Comparison of ENCODE assay signal across 8 cellular contexts in genomic region chr1:165129568-165130164, GRCh38.
DNase-seq lines count a peak whose midpoint lies in the region; ATAC-seq and TF ChIP-seq lines count a peak whose summit lies in the region.

No MANE protein-coding gene starts in this region.

- H3K27me3 ChIP-seq in WERI-Rb-1 (ENCODE audit: insufficient read depth, low read depth, severe bottlenecking) = no peaks in the 10 kb centered on the region
- no peaks in the 10 kb centered on the region for H3K27me3 ChIP-seq in CD4-positive, alpha-beta memory T cell (ENCODE audit: insufficient read depth, low read length)

- no peak overlapping the region for H3K4me3 Mint-ChIP-seq in CD4-positive, alpha-beta memory T cell

- H3K4me1 ChIP-seq in CD4-positive, alpha-beta memory T cell (ENCODE audit: insufficient read depth, low read length) = no peaks in the 10 kb centered on the region

- no peak overlapping the region for H3K27ac ChIP-seq in WERI-Rb-1
- no peak overlapping the region for H3K27ac ChIP-seq in CD4-positive, alpha-beta memory T cell (ENCODE audit: low read depth, low read length)

- DNase-seq in stimulated activated CD4-positive, alpha-beta T cell treated with anti-CD3 and anti-CD28 coated beads, Interleukin-12 subunit alpha, Interleukin-12 subunit beta, amount 100 ng/mL, for 48 hours (ENCODE audit: low read depth in 2 of 3, low spot score in 1 of 3) = peak; percentile 5 to 20 (median 10)
- DNase-seq in stimulated activated CD4-positive, alpha-beta T cell treated with anti-CD3 and anti-CD28 coated beads, Interleukin-4, amount 100 ng/mL, for 24 hours = no peak
- DNase-seq in NCI-H2171 treated with DMSO at 0.1 percent for 48 hours (lab: John Stamatoyannopoulos, UW) (peak; percentile 86), WERI-Rb-1 (peak; percentile 92), head of caudate nucleus (peak; percentile 62 to 90 (median 79)), retinal pigment epithelial cell (ENCODE audit: low read depth) (peak; percentile 29)
- no peak for DNase-seq in CD4-positive, alpha-beta memory T cell

- no peak overlapping the region for H3K4me3 ChIP-seq in WERI-Rb-1 (ENCODE audit: low read depth, low read length)
- H3K4me3 ChIP-seq in retinal pigment epithelial cell (ENCODE audit: low read length) = no peak overlapping the region
- H3K4me3 ChIP-seq in CD4-positive, alpha-beta memory T cell (ENCODE audit: low read length in 2 of 2) = no peak overlapping the region

- no peaks in the 10 kb centered on the region for H3K36me3 ChIP-seq in WERI-Rb-1
- no peaks in the 10 kb centered on the region for H3K36me3 ChIP-seq in CD4-positive, alpha-beta memory T cell (ENCODE audit: insufficient read depth, low read length)

- peaks cover 0 to 2% (median 0%) of the 10 kb centered on the region in 8 donors for H3K9me3 Mint-ChIP-seq in CD4-positive, alpha-beta memory T cell

- peaks cover 2 to 5% of the 10 kb centered on the region in 2 donors for H3K27me3 Mint-ChIP-seq in CD4-positive, alpha-beta memory T cell

- H3K9me3 ChIP-seq in WERI-Rb-1 (ENCODE audit: severe bottlenecking) = no peaks in the 10 kb centered on the region
- H3K9me3 ChIP-seq in CD4-positive, alpha-beta memory T cell (ENCODE audit: control insufficient read depth in 1 of 2, low read length in 2 of 2) = no peaks in the 10 kb centered on the region

- no peak overlapping the region for H3K27ac Mint-ChIP-seq in CD4-positive, alpha-beta memory T cell

- POLR2A ChIA-PET in CD4-positive, alpha-beta memory T cell (lab: Charles Lee; ENCODE audit: partially characterized antibody) = no interaction called here

- H3K4me1 Mint-ChIP-seq in CD4-positive, alpha-beta memory T cell = no peaks in the 10 kb centered on the region

- TF ChIP-seq CTCF in WERI-Rb-1 (IDR thresholded peaks at IDR 0.05; ENCODE audit: low read depth, low read length) (peak; percentile 77), retinal pigment epithelial cell (conservative IDR thresholded peaks at IDR 0.05; ENCODE audit: low read depth, low read length) (peak; percentile 86)

- no peaks in the 10 kb centered on the region for H3K36me3 Mint-ChIP-seq in CD4-positive, alpha-beta memory T cell

- CTCF ChIA-PET in CD4-positive, alpha-beta memory T cell (lab: Charles Lee; ENCODE audit: partially characterized antibody) = interaction anchor here (1.2 kb wide), 1 partner anchor 15 kb away, joined by 3 read pairs; no protein-coding TSS in a partner anchor

- ATAC-seq in HG03097 (IDR thresholded peaks at IDR 0.05; ENCODE audit: low FRiP score, unreplicated experiment) = peak; percentile 56

- intact Hi-C loops in head of caudate nucleus (cut with DNase I) = no loop called here
- intact Hi-C loops in CD4-positive, alpha-beta memory T cell (cut with micrococcal nuclease) = no loop called here

Comparison
In these comparisons a context has a peak if more than half of its experiments do, and no peak if none do; other contexts are left out.
1. DNase-seq: peak in stimulated activated CD4-positive, alpha-beta T cell treated with anti-CD3 and anti-CD28 coated beads, Interleukin-12 subunit alpha, Interleukin-12 subunit beta, amount 100 ng/mL, for 48 hours (3 of 3), NCI-H2171 treated with DMSO at 0.1 percent for 48 hours (single experiment), WERI-Rb-1 (single experiment), head of caudate nucleus (42 of 42) and retinal pigment epithelial cell (single experiment); none in stimulated activated CD4-positive, alpha-beta T cell treated with anti-CD3 and anti-CD28 coated beads, Interleukin-4, amount 100 ng/mL, for 24 hours (single experiment) and CD4-positive, alpha-beta memory T cell (0 of 5).